Comparison of ENCODE assay signal across 19 cellular contexts in genomic region chr17:41009301-41009760, GRCh38. TPM values are rescaled to one million over a fixed set of nuclear protein-coding genes. Genes with fewer than 3 reads are reported as not detected.
A peak's percentile ranks its signal among the peaks of the same experiment; 100 is the strongest.
DNase-seq lines count a peak whose midpoint lies in the region; ATAC-seq and TF ChIP-seq lines count a peak whose summit lies in the region.
"Had no signal": no experiment of that assay in that cellular context is flagged by ENCODE, and none has a peak within 500 bp of the region (broad histone marks: within the 10 kb centered on the region; RNA-seq: fewer than 3 reads in every experiment).

No MANE protein-coding gene starts in this region.

- no peak for TF ChIP-seq POLR2A in upper lobe of left lung (IDR thresholded peaks at IDR 0.05)

- peak overlapping the region; percentile 34 for H3K4me2 ChIP-seq in PC-9
- H3K4me2 ChIP-seq: hepatocyte had no signal

- no peaks in the 10 kb centered on the region for H3K36me3 ChIP-seq in PC-9 (ENCODE audit: low read depth)
- H3K36me3 ChIP-seq in upper lobe of left lung: no peaks in the 10 kb centered on the region
- H3K36me3 ChIP-seq: transverse colon had no signal

- H3K9me3 ChIP-seq in PC-9 (ENCODE audit: insufficient read depth, low read depth) (no peaks in the 10 kb centered on the region; the same call in 1 of the 2 replicates), upper lobe of left lung (no peaks in the 10 kb centered on the region)
- H3K9me3 ChIP-seq: transverse colon had no signal

- no peaks in the 10 kb centered on the region for H4K20me1 ChIP-seq in PC-9 (ENCODE audit: insufficient read depth)

- H3K27me3 ChIP-seq in PC-9 (ENCODE audit: insufficient read depth, low read depth) (no peaks in the 10 kb centered on the region), upper lobe of left lung (no peaks in the 10 kb centered on the region)
- H3K27me3 ChIP-seq: hepatocyte, transverse colon had no signal

- WGBS in upper lobe of left lung, 2 donors: 50 to 52% methylated on average over 4 of the region's 4 CpGs

- peaks cover 57% of the 10 kb centered on the region for H3K4me1 ChIP-seq in PC-9 (replicated peaks; ENCODE audit: insufficient read depth)
- H3K4me1 ChIP-seq in upper lobe of left lung: no peaks in the 10 kb centered on the region
- H3K4me1 ChIP-seq: transverse colon had no signal

- CTCF ChIA-PET in PC-9 (lab: Charles Lee): no interaction called here

- peaks cover 44% of the 10 kb centered on the region for H3F3A ChIP-seq in PC-9 (ENCODE audit: insufficient read depth, low read depth)

- H2AFZ ChIP-seq in PC-9: no peak overlapping the region
- H2AFZ ChIP-seq: hepatocyte had no signal

- ATAC-seq in upper lobe of left lung (ENCODE audit: low FRiP score in 2 of 2): no peak
- ATAC-seq: activated T-helper 17 cell treated with anti-CD3 and anti-CD28 coated beads, Interleukin-2, amount 50 U/mL, for 72 hours; right cardiac atrium had no signal

- H3K27ac ChIP-seq in PC-9 (peak overlapping the region; percentile 59), upper lobe of left lung (no peak overlapping the region)
- H3K27ac ChIP-seq: hepatocyte, RWPE1, transverse colon had no signal

- BruUV-seq in PC-9 (replicated peaks; lab: Mats Ljungman, UMichigan): no TSS peak

- H3K4me3 ChIP-seq in PC-9: no peak overlapping the region
- no peak overlapping the region for H3K4me3 ChIP-seq in upper lobe of left lung
- H3K4me3 ChIP-seq: hepatocyte, transverse colon had no signal

- TF ChIP-seq CTCF in PC-9 (conservative IDR thresholded peaks at IDR 0.05): no peak
- no peak for TF ChIP-seq CTCF in upper lobe of left lung (IDR thresholded peaks at IDR 0.05)

- H3K79me2 ChIP-seq in PC-9 (ENCODE audit: low read depth): no peaks in the 10 kb centered on the region
- H3K79me2 ChIP-seq: hepatocyte had no signal

- no peak for TF ChIP-seq EP300 in upper lobe of left lung (IDR thresholded peaks at IDR 0.05)

- DNase-seq in NCI-H748 (lab: John Stamatoyannopoulos, UW; ENCODE audit: unreplicated experiment) (peak; percentile 53), NCI-H748 treated with DMSO at 0.1 percent for 48 hours (lab: John Stamatoyannopoulos, UW) (no peak), PC-9 (peak; percentile 12 to 96), renal cortical epithelial cell (ENCODE audit: low read depth) (peak; percentile 18), upper lobe of left lung (no peak), SK-N-DZ (ENCODE audit: low spot score) (no peak)
- DNase-seq: activated CD4-positive, alpha-beta T cell treated with anti-CD3 and anti-CD28 coated beads, Interleukin-2, amount 50 U/mL, for 4 hours; anterior cingulate cortex; HFFc6; right cardiac atrium; T-helper 9 cell; transverse colon had no signal

- POLR2A ChIA-PET in PC-9 (lab: Charles Lee; ENCODE audit: unreplicated experiment): interaction anchor here (0.6 to 1.0 kb wide), 3 partner anchors 47 to 485 kb away, joined by 3 to 10 read pairs (median 8); no protein-coding TSS in a partner anchor

- intact Hi-C loops in PC-9 (cut with micrococcal nuclease; ENCODE audit: unreplicated experiment): no loop called here

- H3K9me2 ChIP-seq in PC-9 (ENCODE audit: insufficient read depth): no peaks in the 10 kb centered on the region

RNA-seq across cellular contexts. Expression of gene KRTAP3-1, which starts 0.4 kb away (rescaled TPM):
- total RNA-seq in PC-9 (2021) (not detected in 2 replicates), renal cortical epithelial cell (not detected in 2 replicates), upper lobe of left lung (not detected)
- polyA plus RNA-seq in SK-N-DZ (2014; cell fraction: cytosol; rRNA removed): not detected in 2 replicates
- polyA plus RNA-seq in SK-N-DZ (2014; cell fraction: nucleus; rRNA removed): not detected in 2 replicates
- total RNA-seq: activated T-helper 17 cell treated with anti-CD3 and anti-CD28 coated beads, Interleukin-2, amount 50 U/mL, for 72 hours; dermis microvascular lymphatic vessel endothelial cell; hepatocyte; liver; MCF 10A; NCI-H460; right cardiac atrium; transverse colon had no signal
- polyA plus RNA-seq: liver, right cardiac atrium had no signal

RNA-seq across cellular contexts. Expression of gene KRTAP3-2, which starts 9.6 kb away (rescaled TPM):
- not detected in 2 replicates for total RNA-seq in PC-9 (2021)
- not detected in 2 replicates for total RNA-seq in renal cortical epithelial cell
- not detected for total RNA-seq in upper lobe of left lung
- not detected in 2 replicates for polyA plus RNA-seq in SK-N-DZ (2014; cell fraction: cytosol; rRNA removed)
- not detected in 2 replicates for polyA plus RNA-seq in SK-N-DZ (2014; cell fraction: nucleus; rRNA removed)
- total RNA-seq: activated T-helper 17 cell treated with anti-CD3 and anti-CD28 coated beads, Interleukin-2, amount 50 U/mL, for 72 hours; dermis microvascular lymphatic vessel endothelial cell; hepatocyte; HFFc6; liver; MCF 10A; NCI-H460; right cardiac atrium; transverse colon had no signal
- polyA plus RNA-seq: hepatocyte, liver, right cardiac atrium had no signal

RNA-seq across cellular contexts. Expression of gene KRTAP3-3, which starts 15.4 kb away (rescaled TPM):
- total RNA-seq in PC-9 (2021) (not detected in 2 replicates), renal cortical epithelial cell (not detected in 2 replicates), upper lobe of left lung (not detected)
- polyA plus RNA-seq in SK-N-DZ (2014; cell fraction: cytosol; rRNA removed): not detected in 2 replicates
- polyA plus RNA-seq in SK-N-DZ (2014; cell fraction: nucleus; rRNA removed): not detected in 2 replicates
- total RNA-seq: activated T-helper 17 cell treated with anti-CD3 and anti-CD28 coated beads, Interleukin-2, amount 50 U/mL, for 72 hours; dermis microvascular lymphatic vessel endothelial cell; hepatocyte; HFFc6; liver; MCF 10A; NCI-H460; right cardiac atrium; transverse colon had no signal
- polyA plus RNA-seq: hepatocyte, liver, right cardiac atrium had no signal

RNA-seq across cellular contexts. Expression of gene KRTAP1-5, which starts 17.7 kb away (rescaled TPM):
- total RNA-seq in PC-9 (2021) (not detected in 2 replicates), renal cortical epithelial cell (not detected in 2 replicates), upper lobe of left lung (not detected)
- polyA plus RNA-seq in SK-N-DZ (2014; cell fraction: cytosol; rRNA removed): not detected in 2 replicates
- polyA plus RNA-seq in SK-N-DZ (2014; cell fraction: nucleus; rRNA removed): not detected in 2 replicates
- total RNA-seq: activated T-helper 17 cell treated with anti-CD3 and anti-CD28 coated beads, Interleukin-2, amount 50 U/mL, for 72 hours; dermis microvascular lymphatic vessel endothelial cell; hepatocyte; liver; MCF 10A; NCI-H460; right cardiac atrium; transverse colon had no signal
- polyA plus RNA-seq: hepatocyte, liver, right cardiac atrium had no signal

RNA-seq across cellular contexts. Expression of gene KRTAP1-4, which starts 20.7 kb away (rescaled TPM):
- total RNA-seq in PC-9 (2021) (not detected in 2 replicates), renal cortical epithelial cell (not detected in 2 replicates), upper lobe of left lung (not detected)
- polyA plus RNA-seq in SK-N-DZ (2014; cell fraction: cytosol; rRNA removed): not detected in 2 replicates
- polyA plus RNA-seq in SK-N-DZ (2014; cell fraction: nucleus; rRNA removed): not detected in 2 replicates
- total RNA-seq: activated T-helper 17 cell treated with anti-CD3 and anti-CD28 coated beads, Interleukin-2, amount 50 U/mL, for 72 hours; dermis microvascular lymphatic vessel endothelial cell; hepatocyte; HFFc6; liver; MCF 10A; NCI-H460; right cardiac atrium; transverse colon had no signal
- polyA plus RNA-seq: hepatocyte, liver, right cardiac atrium had no signal

Comparison
In these comparisons a context has a peak if more than half of its experiments do, and no peak if none do; other contexts are left out.
1. DNase-seq: peak in NCI-H748 (single experiment), PC-9 (2 of 2) and renal cortical epithelial cell (single experiment); none in NCI-H748 treated with DMSO at 0.1 percent for 48 hours (single experiment), upper lobe of left lung (0 of 2) and SK-N-DZ (single experiment).